Comparison of ENCODE assay signal across 7 cellular contexts in genomic region chr1:235091319-235092044, GRCh38. TPM values are rescaled to one million over a fixed set of nuclear protein-coding genes. Genes with fewer than 3 reads are reported as not detected.
DNase-seq lines count a peak whose midpoint lies in the region; ATAC-seq, FAIRE-seq and TF ChIP-seq lines count a peak whose summit lies in the region.
"Not testable (repeated sequence)": the region's sequence is repeated elsewhere in the genome, so short reads cannot be mapped to it uniquely, and the experiment has no call there.

No MANE protein-coding gene starts in this region.

- peak overlapping the region; percentile 56; the same call in 1 of the 2 replicates for H2AK5ac ChIP-seq in IMR-90 (ENCODE audit: low read depth, low read length)
- peak overlapping the region; percentile 98; the same call in 1 of the 2 replicates for H2AK5ac ChIP-seq in H1 (ENCODE audit: low read depth, low read length)

- not testable (repeated sequence) for ATAC-seq in IMR-90 (ENCODE audit: low read depth)

- not testable (repeated sequence) for TF ChIP-seq CTCF in IMR-90 (conservative IDR thresholded peaks at IDR 0.05; ENCODE audit: low read depth, low read length); H1 (IDR thresholded peaks at IDR 0.05; ENCODE audit: control extremely low read depth in 1 of 3, insufficient read depth in 1 of 3, low read depth in 1 of 3, low read length in 3 of 3); neural cell (IDR thresholded peaks at IDR 0.05; ENCODE audit: poor library complexity, severe bottlenecking)

- H4K91ac ChIP-seq in IMR-90 (ENCODE audit: insufficient read depth, low read depth, low read length): not testable (repeated sequence)
- peak overlapping the region; percentile 81 for H4K91ac ChIP-seq in H1 (replicated peaks; ENCODE audit: insufficient read length, low read length)

- not testable (repeated sequence) for H3K4me2 ChIP-seq in GM23248 (ENCODE audit: unreplicated experiment); IMR-90 (ENCODE audit: low read depth, low read length)
- H3K4me2 ChIP-seq in H1 (ENCODE audit: insufficient read depth in 1 of 2, low read depth in 2 of 2, low read length in 2 of 2) (peak overlapping the region; percentile 47 to 55; a peak in 1 of 4 replicates), neural cell (ENCODE audit: low read length) (peak overlapping the region; percentile 49)

- not testable (repeated sequence) for H3K79me2 ChIP-seq in GM23248 (ENCODE audit: insufficient read depth); H1 (ENCODE audit: control insufficient read depth in 1 of 2, insufficient read depth in 2 of 2, low read length in 2 of 2); neural cell (replicated peaks; ENCODE audit: insufficient read depth, low read length)

- H3K36me3 ChIP-seq in GM23248 (ENCODE audit: low read depth); IMR-90 (ENCODE audit: control insufficient read depth, insufficient read depth, low read length); H1 (ENCODE audit: control insufficient read depth in 2 of 4, insufficient read depth in 4 of 4, low read length in 3 of 4); iPS-20b (ENCODE audit: insufficient read depth, low read depth, low read length); neural cell (ENCODE audit: insufficient read depth, low read length); rectal smooth muscle tissue (ENCODE audit: control insufficient read depth, insufficient read depth, low read length): not testable (repeated sequence)

- not testable (repeated sequence) for H3K27ac ChIP-seq in GM23248; IMR-90 (ENCODE audit: insufficient read depth, low read length); H1 (ENCODE audit: low read depth, low read length); iPS-20b (ENCODE audit: low read length)
- peak overlapping the region; percentile 88 for H3K27ac ChIP-seq in neural cell (ENCODE audit: low read length)
- H3K27ac ChIP-seq in rectal smooth muscle tissue (ENCODE audit: low read depth, low read length): peak overlapping the region; percentile 7

- not testable (repeated sequence) for H3K23ac ChIP-seq in IMR-90 (ENCODE audit: low read depth, low read length); H1 (ENCODE audit: insufficient read length)

- POLR2A ChIA-PET in IMR-90 (lab: Charles Lee; ENCODE audit: unreplicated experiment): not testable (repeated sequence)
- POLR2A ChIA-PET in H1 (lab: Charles Lee; ENCODE audit: partially characterized antibody): interaction anchor here (0.6 to 2.2 kb wide), 4 partner anchors 16 to 115 kb away, joined by 3 to 6 read pairs (median 3); no protein-coding TSS in a partner anchor

- H4K5ac ChIP-seq in IMR-90 (ENCODE audit: low read depth, low read length); H1 (ENCODE audit: insufficient read length, low read depth, low read length): not testable (repeated sequence)

- H3K79me1 ChIP-seq in IMR-90 (ENCODE audit: low read depth in 1 of 2, low read length in 2 of 2); H1 (ENCODE audit: low read depth, low read length): not testable (repeated sequence)

- not testable (repeated sequence) for TF ChIP-seq POLR2A in IMR-90 (IDR thresholded peaks at IDR 0.05; ENCODE audit: low read depth, low read length); H1 (IDR thresholded peaks at IDR 0.05; ENCODE audit: control extremely low read depth in 1 of 2, low read depth in 2 of 2, low read length in 2 of 2)

- DNase-seq in GM23248; IMR-90; H1 (ENCODE audit: low read depth in 1 of 2, low spot score in 2 of 2): not testable (repeated sequence)
- peak; percentile 45 for DNase-seq in activated effector memory CD4-positive, alpha-beta T cell treated with anti-CD3 and anti-CD28 coated beads, Interleukin-2, amount 50 U/mL, for 16 hours

- not testable (repeated sequence) for H3K56ac ChIP-seq in IMR-90 (ENCODE audit: extremely low read depth, insufficient read depth, low read length); H1 (replicated peaks; ENCODE audit: insufficient read length, low read depth, low read length)

- H3K4ac ChIP-seq in IMR-90 (ENCODE audit: low read depth, low read length): not testable (repeated sequence)
- H3K4ac ChIP-seq in H1 (replicated peaks; ENCODE audit: insufficient read length, low read depth, low read length): peak overlapping the region; percentile 29

- peak overlapping the region; percentile 100 for H2BK12ac ChIP-seq in H1 (ENCODE audit: low read depth, low read length)

- H4K8ac ChIP-seq in IMR-90 (ENCODE audit: low read depth in 2 of 2, low read length in 2 of 2); H1 (ENCODE audit: extremely low read depth, insufficient read depth, low read length): not testable (repeated sequence)

- not testable (repeated sequence) for H3K9me2 ChIP-seq in GM23248 (ENCODE audit: insufficient read depth); neural cell (ENCODE audit: insufficient read depth, low read length)

- not testable (repeated sequence) for H3K27me3 ChIP-seq in GM23248 (replicated peaks; ENCODE audit: insufficient read depth); IMR-90 (ENCODE audit: control insufficient read depth, insufficient read depth, low read length); H1 (replicated peaks in 1 of 4; ENCODE audit: control insufficient read depth in 3 of 4, extremely low read depth in 1 of 4, insufficient read depth in 3 of 4, low read length in 3 of 4); iPS-20b (ENCODE audit: insufficient read depth, low read length); neural cell (ENCODE audit: insufficient read depth, low read depth, low read length); rectal smooth muscle tissue (ENCODE audit: control insufficient read depth, insufficient read depth, low read length)

- H3K9ac ChIP-seq in GM23248; IMR-90 (ENCODE audit: low read depth, low read length); H1 (replicated peaks in 1 of 4; ENCODE audit: extremely low read depth in 1 of 4, low read depth in 3 of 4, low read length in 3 of 4); rectal smooth muscle tissue (ENCODE audit: low read length): not testable (repeated sequence)
- H3K9ac ChIP-seq in iPS-20b (ENCODE audit: low read depth, low read length): peak overlapping the region; percentile 49; the same call in 1 of the 2 replicates
- peak overlapping the region; percentile 57 for H3K9ac ChIP-seq in neural cell (ENCODE audit: low read length)

- not testable (repeated sequence) for H3K4me1 ChIP-seq in GM23248 (ENCODE audit: insufficient read depth)
- H3K4me1 ChIP-seq in IMR-90 (ENCODE audit: control insufficient read depth, insufficient read depth, low read length) (peaks cover 11% of the 10 kb centered on the region), H1 (replicated peaks in 1 of 4; ENCODE audit: control insufficient read depth in 3 of 4, insufficient read depth in 4 of 4, low read length in 3 of 4) (peaks cover 2 to 24% (median 20%) of the 10 kb centered on the region in 4 experiments), iPS-20b (ENCODE audit: insufficient read depth, low read length) (peaks cover 11% of the 10 kb centered on the region), rectal smooth muscle tissue (ENCODE audit: control insufficient read depth, insufficient read depth, low read length) (peaks cover 12% of the 10 kb centered on the region)

- 91% methylated on average over 20 of the region's 20 CpGs for WGBS in GM23248 (ENCODE audit: low coverage in 1 of 2, low lambda C conversion rate in 2 of 2, missing lambda C conversion rate in 2 of 2), 2 experiments
- WGBS in IMR-90 (ENCODE audit: extremely low coverage in 2 of 2, insufficient read length in 1 of 2), 2 experiments: 95% methylated on average over 6 of the region's 20 CpGs; no CpG with 5 or more reads in 1 of the 2 experiments
- 93% methylated on average over 20 of the region's 20 CpGs; no CpG with 5 or more reads in 1 of the 2 experiments for WGBS in H1 (ENCODE audit: extremely low coverage in 1 of 2, insufficient coverage in 1 of 2, insufficient read length in 1 of 2, insufficient replicate concordance in 2 of 2, low coverage in 1 of 2, low lambda C conversion rate in 2 of 2, missing lambda C conversion rate in 1 of 2), 2 experiments

- not testable (repeated sequence) for H2BK5ac ChIP-seq in IMR-90 (ENCODE audit: low read depth, low read length, poor library complexity, severe bottlenecking)
- peak overlapping the region; percentile 97; the same call in 1 of the 2 replicates for H2BK5ac ChIP-seq in H1 (ENCODE audit: low read depth, low read length)

- H2BK20ac ChIP-seq in IMR-90 (ENCODE audit: low read depth, low read length) (0 out of 2 replicates have a peak overlapping the region, but pooled peaks have one; percentile 6), H1 (ENCODE audit: low read length) (peak overlapping the region; percentile 98; the same call in 1 of the 2 replicates)

- peak overlapping the region; percentile 27; the same call in 1 of the 2 replicates for H2AFZ ChIP-seq in GM23248
- H2AFZ ChIP-seq in IMR-90 (replicated peaks; ENCODE audit: low read length, poor library complexity); H1 (ENCODE audit: low read length); neural cell (ENCODE audit: low read depth, low read length): not testable (repeated sequence)

- H3K14ac ChIP-seq in IMR-90 (replicated peaks; ENCODE audit: low read depth, low read length): 0 out of 2 replicates have a peak overlapping the region, but pooled peaks have one; percentile 36
- H3K14ac ChIP-seq in H1 (ENCODE audit: insufficient read length): not testable (repeated sequence)

- not testable (repeated sequence) for H3K9me3 ChIP-seq in GM23248 (ENCODE audit: low read depth); IMR-90 (ENCODE audit: control insufficient read depth, insufficient read depth, low read length); H1 (ENCODE audit: insufficient read depth in 2 of 2, low read depth in 1 of 2, low read length in 1 of 2); iPS-20b (ENCODE audit: insufficient read depth, low read depth, low read length); neural cell (ENCODE audit: low read length)

- TF ChIP-seq RAD21 in IMR-90 (IDR thresholded peaks at IDR 0.05; ENCODE audit: low read length); H1 (IDR thresholded peaks at IDR 0.05 in 1 of 2, conservative IDR thresholded peaks at IDR 0.05 in 1 of 2; ENCODE audit: low read depth in 2 of 2, low read length in 2 of 2); neural cell (conservative IDR thresholded peaks at IDR 0.05): not testable (repeated sequence)

- not testable (repeated sequence) for H3K18ac ChIP-seq in IMR-90 (ENCODE audit: low read depth, low read length)
- peak overlapping the region; percentile 95 for H3K18ac ChIP-seq in H1 (ENCODE audit: extremely low read depth, low read length)

- H3K9me1 ChIP-seq in IMR-90 (ENCODE audit: insufficient read depth, low read length): not testable (repeated sequence)

- H3K23me2 ChIP-seq in H1 (ENCODE audit: low read depth, low read length): not testable (repeated sequence)

- TF ChIP-seq EP300 in H1 (IDR thresholded peaks at IDR 0.05; ENCODE audit: borderline replicate concordance in 1 of 2, low read depth in 2 of 2, low read length in 2 of 2); neural cell (conservative IDR thresholded peaks at IDR 0.05; ENCODE audit: poor library complexity, severe bottlenecking): not testable (repeated sequence)

- not testable (repeated sequence) for H2AK9ac ChIP-seq in IMR-90 (replicated peaks; ENCODE audit: low read depth, low read length, poor library complexity)

- CTCF ChIA-PET in IMR-90 (lab: Yijun Ruan, JAX) (interaction anchor here (0.6 kb wide), 1 partner anchor 692 kb away, joined by 4 read pairs; no protein-coding TSS in a partner anchor), H1 (lab: Charles Lee; ENCODE audit: partially characterized antibody) (interaction anchor here (0.6 to 8.5 kb wide), 20 partner anchors 8 to 591 kb away, joined by 3 to 68 read pairs (median 4); no protein-coding TSS in a partner anchor)

- intact Hi-C loops in IMR-90 (cut with micrococcal nuclease): loop anchor here (10.0 kb wide), 1 partner anchor 977 kb away; no protein-coding TSS in a partner anchor

- H3F3A ChIP-seq in GM23248 (ENCODE audit: insufficient read depth); neural cell (ENCODE audit: insufficient read depth, low read length, poor library complexity, severe bottlenecking): not testable (repeated sequence)

- dilution Hi-C loops in IMR-90 (cut with HindIII; ENCODE audit: low sequenced_read_pairs, unreplicated experiment): not testable (repeated sequence)

- not testable (repeated sequence) for FAIRE-seq in H1 (lab: Jason Lieb, UNC)

- not testable (repeated sequence) for H2BK15ac ChIP-seq in IMR-90 (ENCODE audit: low read depth, low read length)
- H2BK15ac ChIP-seq in H1 (ENCODE audit: low read length): peak overlapping the region; percentile 90; the same call in 1 of the 2 replicates

- in situ Hi-C loops in GM23248 (cut with MboI): not testable (repeated sequence)
- in situ Hi-C loops in IMR-90 (cut with MboI; ENCODE audit: low sequenced_read_pairs): loop anchor here (5.0 to 25.0 kb wide), 2 partner anchors 229 to 594 kb away; no protein-coding TSS in a partner anchor

- not testable (repeated sequence) for H4K20me1 ChIP-seq in GM23248 (ENCODE audit: insufficient read depth); IMR-90 (ENCODE audit: insufficient read depth, low read length); H1 (replicated peaks in 1 of 2; ENCODE audit: control insufficient read depth in 1 of 2, insufficient read depth in 2 of 2, low read length in 2 of 2); neural cell (ENCODE audit: insufficient read depth)

- not testable (repeated sequence) for H3K4me3 ChIP-seq in GM23248; IMR-90 (ENCODE audit: insufficient read depth, low read depth, low read length); H1 (ENCODE audit: extremely low read depth in 1 of 4, insufficient read depth in 2 of 4, low read depth in 3 of 4, low read length in 4 of 4); iPS-20b (ENCODE audit: low read length); rectal smooth muscle tissue (ENCODE audit: low read length)
- peak overlapping the region; percentile 52 for H3K4me3 ChIP-seq in neural cell (ENCODE audit: low read length)

- H2BK120ac ChIP-seq in IMR-90 (ENCODE audit: low read depth, low read length): not testable (repeated sequence)
- peak overlapping the region; percentile 11 for H2BK120ac ChIP-seq in H1 (replicated peaks; ENCODE audit: low read depth, low read length)

- BruUV-seq in IMR-90 (replicated peaks; lab: Mats Ljungman, UMichigan): not testable (repeated sequence)

RNA-seq across cellular contexts. Expression of gene TOMM20, which starts 37.2 kb away (rescaled TPM):
- total RNA-seq in GM23248 (2014; rRNA removed; shearing (Covaris generic)): 85.0 and 103 TPM in 2 replicates
- 74.9 and 75.7 TPM in 2 replicates for polyA plus RNA-seq in GM23248 (2016; fragmentation: Nextera tagmentation; extraction: Ambion mirVana)
- 75.3 and 135 TPM in 2 replicates for total RNA-seq in IMR-90 (2012; rRNA removed)
- polyA plus RNA-seq in IMR-90 (2012; rRNA removed): 70.5 and 84.4 TPM in 2 replicates
- 21.2 and 21.9 TPM in 2 replicates for polyA plus RNA-seq in IMR-90 (2012; cell fraction: cytosol; rRNA removed)
- polyA plus RNA-seq in IMR-90 (2012; cell fraction: nucleus; rRNA removed; ENCODE audit: low replicate concordance): 5.2 and 27.0 TPM in 2 replicates
- 151 and 168 TPM in 2 replicates for total RNA-seq in H1 (2021; fragmentation: NEBNext Ultra II Directional; extraction: Animal tissue kit (Norgen Biotek cat#: 25700))
- polyA plus RNA-seq in H1 (2011; rRNA removed): 47.7 and 71.4 TPM in 2 replicates
- 86.5 TPM for polyA plus RNA-seq in H1 (2011; cell fraction: cytosol; rRNA removed)
- 36.5 TPM for polyA plus RNA-seq in H1 (2011; cell fraction: nucleus; rRNA removed)
- polyA plus RNA-seq in H1 (2012, experiment 1 of 2): 133 to 185 TPM (median 146 TPM) in 4 replicates
- 19.4 TPM for polyA plus RNA-seq in H1 (2012, experiment 2 of 2)
- polyA plus RNA-seq in H1 (2013, experiment 1 of 2): 134 TPM
- polyA plus RNA-seq in H1 (2013, experiment 2 of 2): 156 TPM
- polyA minus RNA-seq in H1 (2011; rRNA and poly(A)+ RNA removed): 74.6 and 94.4 TPM in 2 replicates
- 67.5 TPM for polyA minus RNA-seq in H1 (2011; cell fraction: cytosol; rRNA and poly(A)+ RNA removed)
- polyA minus RNA-seq in H1 (2011; cell fraction: nucleus; rRNA and poly(A)+ RNA removed): 68.5 TPM
- 170 and 175 TPM in 2 replicates for polyA plus RNA-seq in neural cell
- polyA minus RNA-seq in neural cell: 176 and 197 TPM in 2 replicates
